ENCODE assay signal across 18 cellular contexts in genomic region chr5:18805376-18805775, GRCh38.
"Had no signal": no experiment of that assay in that cellular context is flagged by ENCODE, and none has a peak within 500 bp of the region (broad histone marks: within the 10 kb centered on the region; RNA-seq: fewer than 3 reads in every experiment).

No MANE protein-coding gene starts in this region.

- ATAC-seq: HepG2, T-cell had no signal

- FAIRE-seq: HepG2 had no signal

- H3K9ac ChIP-seq: KMS-11, SK-N-SH had no signal

- H3K27ac ChIP-seq: KMS-11 had no signal

- DNase-seq: IMR-90, Kasumi-1, MM.1S, NCI-H1092 treated with DMSO at 0.1 percent for 48 hours, NCI-H1436, NCI-H187, NCI-H2029, NCI-H226, NCI-H524, NCI-H526 treated with DMSO at 0.1 percent for 48 hours, NCI-H774, RPMI8226, SHP77, SK-N-SH, SW 1271, T-cell had no signal

- H3K4me2 ChIP-seq: KMS-11, SK-N-SH had no signal

- H3K9me3 ChIP-seq: SK-N-SH had no signal
